18 cellular contexts compared by ENCODE assay signal in genomic region chr9:7045361-7045760, GRCh38.
"Had no signal": no experiment of that assay in that cellular context is flagged by ENCODE, and none has a peak within 500 bp of the region (broad histone marks: within the 10 kb centered on the region; RNA-seq: fewer than 3 reads in every experiment).

No MANE protein-coding gene starts in this region.

- H3K4me3 Mint-ChIP-seq: activated CD8-positive, alpha-beta T cell treated with anti-CD3 and anti-CD28 coated beads, Interleukin-2, amount 10 ng/mL, durations not matched to agents 7 days and 5 days; dendritic cell treated with granulocyte-macrophage colony-stimulating factor and Interleukin-4, amounts not matched to agents 40 ng/mL and 50 ng/mL, for 4 days; stimulated activated effector memory CD8-positive, alpha-beta T cell treated with anti-CD3 and anti-CD28 coated beads, Interleukin-12 subunit alpha, Interleukin-12 subunit beta, amount 100 ng/mL, for 72 hours; T-cell had no signal

- H3K4me3 ChIP-seq: adrenal gland, body of pancreas, gastroesophageal sphincter, hepatocyte, tibial nerve, vagina had no signal

- ATAC-seq: activated CD8-positive, alpha-beta T cell treated with anti-CD3 and anti-CD28 coated beads, Interleukin-2, amount 10 ng/mL, durations not matched to agents 7 days and 5 days; body of pancreas; gastroesophageal sphincter; right cardiac atrium; stimulated activated effector memory CD8-positive, alpha-beta T cell treated with anti-CD3 and anti-CD28 coated beads, Interleukin-12 subunit alpha, Interleukin-12 subunit beta, amount 100 ng/mL, for 72 hours; T-cell had no signal

- H3K9me3 Mint-ChIP-seq: dendritic cell treated with granulocyte-macrophage colony-stimulating factor and Interleukin-4, amounts not matched to agents 40 ng/mL and 50 ng/mL, for 4 days; stimulated activated effector memory CD8-positive, alpha-beta T cell treated with anti-CD3 and anti-CD28 coated beads, Interleukin-12 subunit alpha, Interleukin-12 subunit beta, amount 100 ng/mL, for 72 hours; T-cell had no signal

- H3K27ac Mint-ChIP-seq: activated CD8-positive, alpha-beta T cell treated with anti-CD3 and anti-CD28 coated beads, Interleukin-2, amount 10 ng/mL, durations not matched to agents 7 days and 5 days; dendritic cell treated with granulocyte-macrophage colony-stimulating factor and Interleukin-4, amounts not matched to agents 40 ng/mL and 50 ng/mL, for 4 days; T-cell had no signal

- DNase-seq: activated CD4-positive, alpha-beta T cell treated with anti-CD3 and anti-CD28 coated beads for 4 hours; activated CD8-positive, alpha-beta memory T cell treated with anti-CD3 and anti-CD28 coated beads, Interleukin-2, amount 50 U/mL, for 48 hours; activated CD8-positive, alpha-beta T cell treated with anti-CD3 and anti-CD28 coated beads, Interleukin-2, amount 10 ng/mL, durations not matched to agents 7 days and 5 days; activated naive CD4-positive, alpha-beta T cell treated with Interleukin-2 at 50 U/mL for 16 hours; adrenal gland; body of pancreas; erythroblast; posterior cingulate gyrus; right cardiac atrium; T-cell; WERI-Rb-1 had no signal

- H3K9me3 ChIP-seq: adrenal gland, body of pancreas, gastroesophageal sphincter, neutrophil, tibial nerve, vagina had no signal

- H3K27me3 Mint-ChIP-seq: dendritic cell treated with granulocyte-macrophage colony-stimulating factor and Interleukin-4, amounts not matched to agents 40 ng/mL and 50 ng/mL, for 4 days; T-cell had no signal
